ENCODE assay signal across 27 cellular contexts in genomic region chr2:2932189-2932588, GRCh38.
"Had no signal": no experiment of that assay in that cellular context is flagged by ENCODE, and none has a peak within 500 bp of the region (broad histone marks: within the 10 kb centered on the region; RNA-seq: fewer than 3 reads in every experiment).

No MANE protein-coding gene starts in this region.

- H3K4me1 Mint-ChIP-seq: immature natural killer cell; mesothelial cell of epicardium; naive B cell; natural killer cell; stimulated activated naive CD8-positive, alpha-beta T cell treated with anti-CD3 and anti-CD28 coated beads, Interleukin-15, amount 100 ng/mL, for 72 hours had no signal

- H3K4me1 ChIP-seq: left ventricle myocardium inferior, right atrium auricular region, right lobe of liver, tibial nerve, uterus had no signal

- H3K4me2 ChIP-seq: neural progenitor cell, smooth muscle cell had no signal

- H3K36me3 Mint-ChIP-seq: immature natural killer cell; mesothelial cell of epicardium; natural killer cell; stimulated activated memory B cell treated with anti-CD40 and anti-IgM and Interleukin-4, amounts not matched to agents 10 μg/mL and 1 μg/mL and 100 μg/mL, for 72 hours; type B pancreatic cell had no signal

- H3K4me3 Mint-ChIP-seq: immature natural killer cell; mesothelial cell of epicardium; naive B cell; natural killer cell; nephron progenitor cell; neural progenitor cell; stimulated activated memory B cell treated with anti-CD40 and anti-IgM and Interleukin-4, amounts not matched to agents 10 μg/mL and 1 μg/mL and 100 μg/mL, for 72 hours; stimulated activated naive CD8-positive, alpha-beta T cell treated with anti-CD3 and anti-CD28 coated beads, Interleukin-15, amount 100 ng/mL, for 72 hours; type B pancreatic cell had no signal

- H3K27ac ChIP-seq: left ventricle myocardium inferior, neural progenitor cell, ovary, right atrium auricular region, right lobe of liver, tibial nerve, uterus had no signal

- H3K4me3 ChIP-seq: left ventricle myocardium inferior, lung, neural progenitor cell, ovary, right atrium auricular region, right lobe of liver, smooth muscle cell, tibial nerve, uterus had no signal

- FAIRE-seq: islet of Langerhans had no signal

- H3K27me3 Mint-ChIP-seq: stimulated activated memory B cell treated with anti-CD40 and anti-IgM and Interleukin-4, amounts not matched to agents 10 μg/mL and 1 μg/mL and 100 μg/mL, for 72 hours; type B pancreatic cell had no signal

- H3K9me3 ChIP-seq: ovary, right lobe of liver, uterus had no signal

- ATAC-seq: natural killer cell; right lobe of liver; stimulated activated memory B cell treated with anti-CD40 and anti-IgM and Interleukin-4, amounts not matched to agents 10 μg/mL and 1 μg/mL and 100 μg/mL, for 72 hours; stimulated activated naive CD8-positive, alpha-beta T cell treated with anti-CD3 and anti-CD28 coated beads, Interleukin-15, amount 100 ng/mL, for 72 hours had no signal

- H3K9ac ChIP-seq: neural progenitor cell had no signal

- H3K27me3 ChIP-seq: neural progenitor cell, ovary, right atrium auricular region, right lobe of liver, tibial nerve, uterus had no signal

- DNase-seq: hippocampal formation; immature natural killer cell; left ventricle myocardium inferior; mesendoderm; naive B cell; natural killer cell; nephron progenitor cell; ovary; right lobe of liver; stimulated activated CD4-positive, alpha-beta T cell treated with anti-CD3 and anti-CD28 coated beads, Interleukin-1b, Interleukin-23, amount 100 ng/mL, for 48 hours; stimulated activated CD4-positive, alpha-beta T cell treated with anti-CD3 and anti-CD28 coated beads, Interleukin-2, amount 100 ng/mL, for 48 hours; stimulated activated CD4-positive, alpha-beta T cell treated with anti-CD3 and anti-CD28 coated beads, Interleukin-4, amount 100 ng/mL, for 4 hours; stimulated activated CD8-positive, alpha-beta memory T cell treated with anti-CD3 and anti-CD28 coated beads, Interleukin-4, amount 100 ng/mL, for 48 hours; stimulated activated naive CD4-positive, alpha-beta T cell treated with Interleukin-2 at 50 U/mL for 16 hours; stimulated activated naive CD8-positive, alpha-beta T cell treated with anti-CD3 and anti-CD28 coated beads, Interleukin-15, amount 100 ng/mL, for 72 hours; substantia nigra; uterus had no signal

- H3K27ac Mint-ChIP-seq: immature natural killer cell; mesothelial cell of epicardium; naive B cell; natural killer cell; nephron progenitor cell; progenitor cell of endocrine pancreas; stimulated activated memory B cell treated with anti-CD40 and anti-IgM and Interleukin-4, amounts not matched to agents 10 μg/mL and 1 μg/mL and 100 μg/mL, for 72 hours; stimulated activated naive CD8-positive, alpha-beta T cell treated with anti-CD3 and anti-CD28 coated beads, Interleukin-15, amount 100 ng/mL, for 72 hours; type B pancreatic cell had no signal

- H3K36me3 ChIP-seq: left ventricle myocardium inferior, neural progenitor cell, ovary, right atrium auricular region, right lobe of liver, tibial nerve, uterus had no signal

- H2AFZ ChIP-seq: neural progenitor cell had no signal
